ENCODE assay signal across 11 cellular contexts in genomic region chr14:99564903-99565259, GRCh38. TPM values are rescaled to one million over a fixed set of nuclear protein-coding genes. Genes with fewer than 3 reads are reported as not detected.
A peak's percentile ranks its signal among the peaks of the same experiment; 100 is the strongest.
DNase-seq lines count a peak whose midpoint lies in the region; ATAC-seq and TF ChIP-seq lines count a peak whose summit lies in the region.
"Had no signal": no experiment of that assay in that cellular context is flagged by ENCODE, and none has a peak within 500 bp of the region (broad histone marks: within the 10 kb centered on the region; RNA-seq: fewer than 3 reads in every experiment).

No MANE protein-coding gene starts in this region.

- no peak overlapping the region for H4K91ac ChIP-seq in neuronal stem cell (ENCODE audit: low read depth, low read length, poor library complexity)

- no peaks in the 10 kb centered on the region for H3K9me3 Mint-ChIP-seq in activated naive CD8-positive, alpha-beta T cell treated with anti-CD3 and anti-CD28 coated beads, Interleukin-2, amount 50 U/mL, for 24 hours
- H3K9me3 Mint-ChIP-seq: naive thymus-derived CD4-positive, alpha-beta T cell had no signal

- no peak overlapping the region for H3K23ac ChIP-seq in neuronal stem cell (ENCODE audit: low read depth, low read length, poor library complexity)

- H3K4me1 ChIP-seq in neuronal stem cell (ENCODE audit: control insufficient read depth in 2 of 2, insufficient read depth in 1 of 2, low read depth in 1 of 2, low read length in 2 of 2): peaks cover 52 to 70% of the 10 kb centered on the region in 2 donors

- H2AFZ ChIP-seq in neuronal stem cell (ENCODE audit: low read length): no peak overlapping the region

- no peak overlapping the region for H3K9ac ChIP-seq in neuronal stem cell (ENCODE audit: low read depth, low read length, poor library complexity)

- H2BK5ac ChIP-seq in neuronal stem cell (ENCODE audit: low read length): no peak overlapping the region

- peak overlapping the region; percentile 15 for H3K18ac ChIP-seq in neuronal stem cell (ENCODE audit: low read length)

- peaks cover 15% of the 10 kb centered on the region for H3K79me1 ChIP-seq in neuronal stem cell (ENCODE audit: low read depth, low read length)

- H3K27ac Mint-ChIP-seq in activated naive CD8-positive, alpha-beta T cell treated with anti-CD3 and anti-CD28 coated beads, Interleukin-2, amount 50 U/mL, for 24 hours: no peak overlapping the region
- H3K27ac Mint-ChIP-seq: naive thymus-derived CD4-positive, alpha-beta T cell had no signal

- H2BK15ac ChIP-seq in neuronal stem cell (ENCODE audit: low read length): peak overlapping the region; percentile 84

- DNase-seq in NCI-H1092 treated with DMSO at 0.1 percent for 48 hours (lab: John Stamatoyannopoulos, UW): peak; percentile 91
- DNase-seq in dorsolateral prefrontal cortex: no peak
- no peak for DNase-seq in neuronal stem cell (ENCODE audit: low spot score)
- DNase-seq in activated gamma-delta T cell treated with Interleukin-2 at 50 U/mL for 16 hours: no peak
- DNase-seq in 8988T: no peak
- DNase-seq in activated naive CD8-positive, alpha-beta T cell treated with anti-CD3 and anti-CD28 coated beads, Interleukin-2, amount 50 U/mL, for 24 hours: no peak
- DNase-seq: activated CD8-positive, alpha-beta memory T cell treated with anti-CD3 and anti-CD28 coated beads for 24 hours; naive thymus-derived CD4-positive, alpha-beta T cell; stimulated activated CD4-positive, alpha-beta T cell treated with anti-CD3 and anti-CD28 coated beads, Interleukin-12 subunit alpha, Interleukin-12 subunit beta, amount 100 ng/mL, for 4 hours had no signal

- H3K14ac ChIP-seq in neuronal stem cell (ENCODE audit: low read length): no peak overlapping the region

- H3K4me2 ChIP-seq in neuronal stem cell (ENCODE audit: insufficient read depth, low read length, poor library complexity, severe bottlenecking): no peak overlapping the region

- intact Hi-C loops in dorsolateral prefrontal cortex (cut with DNase I): loop anchor here (5.0 kb wide), 1 partner anchor 62 kb away; no protein-coding TSS in a partner anchor

- no peaks in the 10 kb centered on the region for H3K36me3 Mint-ChIP-seq in activated naive CD8-positive, alpha-beta T cell treated with anti-CD3 and anti-CD28 coated beads, Interleukin-2, amount 50 U/mL, for 24 hours (ENCODE audit: low read depth)
- H3K36me3 Mint-ChIP-seq: naive thymus-derived CD4-positive, alpha-beta T cell had no signal

- no peak for ATAC-seq in activated naive CD8-positive, alpha-beta T cell treated with anti-CD3 and anti-CD28 coated beads, Interleukin-2, amount 50 U/mL, for 24 hours
- ATAC-seq in HG03135 (IDR thresholded peaks at IDR 0.05; ENCODE audit: unreplicated experiment): no peak
- ATAC-seq: naive thymus-derived CD4-positive, alpha-beta T cell had no signal

- no peaks in the 10 kb centered on the region for H3K9me3 ChIP-seq in neuronal stem cell (replicated peaks in 1 of 2; ENCODE audit: control insufficient read depth in 2 of 2, insufficient read depth in 1 of 2, low read depth in 1 of 2, low read length in 2 of 2)

- peak overlapping the region; percentile 2 for H2BK12ac ChIP-seq in neuronal stem cell (ENCODE audit: low read length)

- no peak overlapping the region for H4K8ac ChIP-seq in neuronal stem cell (ENCODE audit: low read depth, low read length)

- peak overlapping the region; percentile 89 for H2AK5ac ChIP-seq in neuronal stem cell (ENCODE audit: low read depth, low read length)

- H3K4ac ChIP-seq in neuronal stem cell (ENCODE audit: low read length): no peak overlapping the region

- H3K27me3 Mint-ChIP-seq in activated naive CD8-positive, alpha-beta T cell treated with anti-CD3 and anti-CD28 coated beads, Interleukin-2, amount 50 U/mL, for 24 hours: no peaks in the 10 kb centered on the region
- H3K27me3 Mint-ChIP-seq: naive thymus-derived CD4-positive, alpha-beta T cell had no signal

- no peaks in the 10 kb centered on the region for H3K4me1 Mint-ChIP-seq in activated naive CD8-positive, alpha-beta T cell treated with anti-CD3 and anti-CD28 coated beads, Interleukin-2, amount 50 U/mL, for 24 hours

- peak overlapping the region; percentile 12; the same call in 1 of the 2 replicates for H3K27ac ChIP-seq in 22Rv1
- peak overlapping the region in 33 of 59 donors; percentile 0 to 96 (median 44) for H3K27ac ChIP-seq in dorsolateral prefrontal cortex
- H3K27ac ChIP-seq in neuronal stem cell (replicated peaks; ENCODE audit: low read length): no peak overlapping the region

- H3K27me3 ChIP-seq in dorsolateral prefrontal cortex: no peaks in the 10 kb centered on the region
- H3K27me3 ChIP-seq in neuronal stem cell (ENCODE audit: control insufficient read depth in 3 of 3, insufficient read depth in 3 of 3, low read depth in 1 of 3, low read length in 3 of 3): no peaks in the 10 kb centered on the region

- H3K4me3 ChIP-seq in dorsolateral prefrontal cortex (no peak overlapping the region), neuronal stem cell (ENCODE audit: low read length in 2 of 2) (no peak overlapping the region)

- no peak overlapping the region for H3K4me3 Mint-ChIP-seq in activated naive CD8-positive, alpha-beta T cell treated with anti-CD3 and anti-CD28 coated beads, Interleukin-2, amount 50 U/mL, for 24 hours
- H3K4me3 Mint-ChIP-seq: naive thymus-derived CD4-positive, alpha-beta T cell had no signal

- no peaks in the 10 kb centered on the region for H3K36me3 ChIP-seq in neuronal stem cell (replicated peaks in 1 of 2; ENCODE audit: control insufficient read depth in 2 of 2, insufficient read depth in 2 of 2, low read length in 2 of 2)

- no peak overlapping the region for H2BK120ac ChIP-seq in neuronal stem cell (ENCODE audit: low read depth, low read length)

- WGBS in neuronal stem cell (ENCODE audit: extremely low coverage in 2 of 2, insufficient read length in 2 of 2, insufficient replicate concordance in 1 of 2), 2 donors: no CpG with 5 or more reads among the region's 15 CpGs

- TF ChIP-seq CTCF in 22Rv1 (IDR thresholded peaks at IDR 0.05): no peak
- no peak for TF ChIP-seq CTCF in dorsolateral prefrontal cortex (IDR thresholded peaks at IDR 0.05 in 54 of 56, conservative IDR thresholded peaks at IDR 0.05 in 2 of 56; ENCODE audit: low read depth in 1 of 56, partially characterized antibody in 56 of 56)

RNA-seq across cellular contexts. Expression of gene CCDC85C, which starts 39.1 kb away (rescaled TPM):
- 10 to 100 TPM; 16.6 to 63.8 (median 29.8) TPM for total RNA-seq in dorsolateral prefrontal cortex
- polyA plus RNA-seq in neuronal stem cell (2013, experiment 1 of 2): 22.3 TPM
- 22.5 TPM for polyA plus RNA-seq in neuronal stem cell (2013, experiment 2 of 2)
